ENCODE assay signal across 27 cellular contexts in genomic region chr5:69468631-69469030, GRCh38.
"Had no signal": no experiment of that assay in that cellular context is flagged by ENCODE, and none has a peak within 500 bp of the region (broad histone marks: within the 10 kb centered on the region; RNA-seq: fewer than 3 reads in every experiment).

No MANE protein-coding gene starts in this region.

- FAIRE-seq: astrocyte, TTC549 had no signal

- H3K9me3 ChIP-seq: gastrocnemius medialis, ovary, right lobe of liver, testis, transverse colon had no signal

- H3K36me3 ChIP-seq: brain microvascular endothelial cell, gastrocnemius medialis, ovary, right lobe of liver, transverse colon had no signal

- H3K4me1 ChIP-seq: gastrocnemius medialis, right lobe of liver, testis, transverse colon had no signal

- DNase-seq: activated CD4-positive, alpha-beta T cell treated with anti-CD3 and anti-CD28 coated beads for 4 hours; activated CD4-positive, alpha-beta T cell treated with anti-CD3 and anti-CD28 coated beads, Interleukin-2, amount 50 U/mL, for 48 hours; activated CD8-positive, alpha-beta memory T cell treated with anti-CD3 and anti-CD28 coated beads, Interleukin-2, amount 50 U/mL, for 4 hours; activated gamma-delta T cell; activated naive CD4-positive, alpha-beta T cell treated with anti-CD3 and anti-CD28 coated beads, Interleukin-2, amount 10 ng/mL, durations not matched to agents 7 days and 5 days; activated T-cell treated with anti-CD3 and anti-CD28 coated beads, Interleukin-2, amount 50 U/mL, for 24 hours; amniotic stem cell; brain microvascular endothelial cell; dorsolateral prefrontal cortex; effector memory CD8-positive, alpha-beta T cell; erythroblast; gastrocnemius medialis; glutamatergic neuron; left cardiac atrium; left ventricle myocardium superior; naive B cell; nephron progenitor cell; ovary; right lobe of liver; stimulated activated CD4-positive, alpha-beta T cell treated with anti-CD3 and anti-CD28 coated beads, Interleukin-2, amount 100 ng/mL, for 48 hours; stimulated activated naive CD8-positive, alpha-beta T cell treated with anti-CD3 and anti-CD28 coated beads, Interleukin-15, Interleukin-2, amounts not matched to agents 100 U/mL and 50 U/mL, for 24 hours; testis; transverse colon had no signal

- H3K27ac ChIP-seq: brain microvascular endothelial cell, coronary artery, dorsolateral prefrontal cortex, gastrocnemius medialis, ovary, right lobe of liver, testis, transverse colon, VCaP had no signal

- H3K27me3 ChIP-seq: brain microvascular endothelial cell, dorsolateral prefrontal cortex, ovary, right lobe of liver, testis, transverse colon had no signal

- H3K4me3 ChIP-seq: coronary artery, dorsolateral prefrontal cortex, gastrocnemius medialis, ovary, right lobe of liver, testis, transverse colon had no signal

- ATAC-seq: effector memory CD8-positive, alpha-beta T cell; gastrocnemius medialis; left cardiac atrium; left ventricle myocardium superior; right lobe of liver; stimulated activated naive CD8-positive, alpha-beta T cell treated with anti-CD3 and anti-CD28 coated beads, Interleukin-15, Interleukin-2, amounts not matched to agents 100 U/mL and 50 U/mL, for 24 hours had no signal
